19 cellular contexts compared by ENCODE assay signal in genomic region chr1:115880981-115881672, GRCh38. TPM values are rescaled to one million over a fixed set of nuclear protein-coding genes. Genes with fewer than 3 reads are reported as not detected.
"Had no signal": no experiment of that assay in that cellular context is flagged by ENCODE, and none has a peak within 500 bp of the region (broad histone marks: within the 10 kb centered on the region; RNA-seq: fewer than 3 reads in every experiment).

No MANE protein-coding gene starts in this region.

- DNase-seq: activated B cell treated with CpG ODN at 0.5 μM for 24 hours; activated CD4-positive, alpha-beta memory T cell treated with anti-CD3 and anti-CD28 coated beads for 36 hours; activated CD4-positive, alpha-beta T cell treated with anti-CD3 and anti-CD28 coated beads, Interleukin-2, amount 10 ng/mL, durations not matched to agents 7 days and 5 days; activated CD8-positive, alpha-beta memory T cell treated with anti-CD3 and anti-CD28 coated beads for 24 hours; activated effector memory CD4-positive, alpha-beta T cell treated with anti-CD3 and anti-CD28 coated beads, Interleukin-2, amount 50 U/mL, for 16 hours; activated naive CD4-positive, alpha-beta T cell treated with anti-CD3 and anti-CD28 coated beads for 36 hours; activated T-cell treated with anti-CD3 and anti-CD28 coated beads, Interleukin-2, amount 50 U/mL, for 4 hours; amygdala; NCI-H1105 treated with DMSO at 0.1 percent for 48 hours; NCI-H1436 treated with DMSO at 0.1 percent for 48 hours; NCI-H187 treated with DMSO at 0.1 percent for 48 hours; NCI-H2081 treated with DMSO at 0.1 percent for 48 hours; NCI-H446 treated with DMSO at 0.1 percent for 48 hours; NCI-H748 treated with DMSO at 0.1 percent for 48 hours; PC-3; SHP77; T-helper 17 cell; T-helper 9 cell had no signal

- ATAC-seq: activated T-cell treated with anti-CD3 and anti-CD28 coated beads, Interleukin-2, amount 50 U/mL, for 4 hours; PC-3; T-helper 17 cell had no signal

- H3K27ac ChIP-seq: KMS-11 had no signal

RNA-seq across cellular contexts. Expression of gene NHLH2, which starts 40.2 kb away (rescaled TPM):
- total RNA-seq: activated B cell treated with CpG ODN at 0.5 μM for 24 hours; activated CD4-positive, alpha-beta memory T cell treated with anti-CD3 and anti-CD28 coated beads for 36 hours; activated CD4-positive, alpha-beta T cell treated with anti-CD3 and anti-CD28 coated beads, Interleukin-2, amount 10 ng/mL, durations not matched to agents 7 days and 5 days; activated naive CD4-positive, alpha-beta T cell treated with anti-CD3 and anti-CD28 coated beads for 36 hours; activated T-cell treated with anti-CD3 and anti-CD28 coated beads, Interleukin-2, amount 50 U/mL, for 4 hours; PC-3; T-helper 17 cell had no signal
